ENCODE assay signal across 1 cellular context in the genomic region with DNA sequence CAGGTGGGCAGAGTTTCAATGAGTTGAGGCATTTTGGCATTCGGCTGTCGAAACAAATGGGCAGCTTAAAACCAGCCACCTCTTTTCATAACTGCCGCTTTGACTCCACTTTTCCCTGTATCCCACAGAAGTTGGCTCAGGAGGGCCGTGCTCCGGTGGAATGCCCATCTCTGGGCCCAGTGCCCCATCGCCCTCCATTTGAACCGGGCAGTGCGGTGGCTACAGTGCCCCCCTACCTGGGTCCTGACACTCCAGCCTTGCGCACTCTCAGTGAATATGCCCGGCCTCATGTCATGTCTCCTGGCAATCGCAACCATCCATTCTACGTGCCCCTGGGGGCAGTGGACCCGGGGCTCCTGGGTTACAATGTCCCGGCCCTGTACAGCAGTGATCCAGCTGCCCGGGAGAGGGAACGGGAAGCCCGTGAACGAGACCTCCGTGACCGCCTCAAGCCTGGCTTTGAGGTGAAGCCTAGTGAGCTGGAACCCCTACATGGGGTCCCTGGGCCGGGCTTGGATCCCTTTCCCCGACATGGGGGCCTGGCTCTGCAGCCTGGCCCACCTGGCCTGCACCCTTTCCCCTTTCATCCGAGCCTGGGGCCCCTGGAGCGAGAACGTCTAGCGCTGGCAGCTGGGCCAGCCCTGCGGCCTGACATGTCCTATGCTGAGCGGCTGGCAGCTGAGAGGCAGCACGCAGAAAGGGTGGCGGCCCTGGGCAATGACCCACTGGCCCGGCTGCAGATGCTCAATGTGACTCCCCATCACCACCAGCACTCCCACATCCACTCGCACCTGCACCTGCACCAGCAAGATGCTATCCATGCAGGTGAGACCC.
TF ChIP-seq lines count a peak whose summit lies in the region.

No MANE protein-coding gene starts in this region.

TF ChIP-seq in GM12891, 5 proteins besides CTCF, POLR2A, EP300 and RAD21:
- TF ChIP-seq TAF1 (IDR thresholded peaks at IDR 0.05; ENCODE audit: low read depth, low read length) (no peak), PAX5 (IDR thresholded peaks at IDR 0.05; ENCODE audit: insufficient read depth, low read length, severe bottlenecking) (no peak), POLR2AphosphoS5 (IDR thresholded peaks at IDR 0.05; ENCODE audit: low read depth, low read length) (no peak), SPI1 (IDR thresholded peaks at IDR 0.05; ENCODE audit: low read depth, low read length) (no peak), POU2F2 (IDR thresholded peaks at IDR 0.05; ENCODE audit: low read depth, low read length) (no peak)
